Comparison of ENCODE assay signal across 26 cellular contexts in the genomic region with DNA sequence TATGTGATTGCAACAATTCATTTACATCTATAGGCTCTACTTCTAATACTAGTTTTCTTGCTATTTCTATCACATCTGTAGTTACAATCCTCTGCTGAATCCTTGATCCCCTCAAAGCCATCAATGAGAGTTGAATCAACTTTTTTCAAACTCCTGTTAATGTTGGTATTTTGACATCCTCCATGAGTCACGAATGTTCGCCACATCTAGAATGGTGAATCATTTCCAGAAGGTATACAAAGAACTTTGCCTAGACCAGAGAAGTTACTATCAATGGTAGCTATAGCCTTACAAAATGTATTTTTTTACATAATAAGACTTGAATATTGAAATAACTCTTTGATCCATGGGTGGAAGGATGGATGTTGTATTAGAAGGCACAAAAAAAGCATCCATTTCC.
"Had no signal": no experiment of that assay in that cellular context is flagged by ENCODE, and none has a peak within 500 bp of the region (broad histone marks: within the 10 kb centered on the region; RNA-seq: fewer than 3 reads in every experiment).

No MANE protein-coding gene starts in this region.

- H3K4me1 ChIP-seq: adrenal gland, body of pancreas, colonic mucosa, SJCRH30 had no signal

- DNase-seq: activated CD4-positive, alpha-beta T cell treated with anti-CD3 and anti-CD28 coated beads, Interleukin-2, amount 10 ng/mL, durations not matched to agents 7 days and 5 days; activated CD4-positive, alpha-beta T cell treated with anti-CD3 and anti-CD28 coated beads, Interleukin-2, amount 50 U/mL, for 48 hours; activated CD8-positive, alpha-beta T cell treated with anti-CD3 and anti-CD28 coated beads, Interleukin-2, amount 10 ng/mL, durations not matched to agents 7 days and 5 days; activated gamma-delta T cell treated with Interleukin-2 at 50 U/mL for 16 hours; activated naive CD4-positive, alpha-beta T cell treated with anti-CD3 and anti-CD28 coated beads for 36 hours; activated T-cell treated with anti-CD3 and anti-CD28 coated beads, Interleukin-2, amount 50 U/mL, for 24 hours; adrenal gland; body of pancreas; central memory CD4-positive, alpha-beta T cell; colonic mucosa; Karpas-422; MM.1S; NCI-H1048; NCI-H1105 treated with DMSO at 0.1 percent for 48 hours; NCI-H1436 treated with DMSO at 0.1 percent for 48 hours; NCI-H1694 treated with DMSO at 0.1 percent for 48 hours; NCI-H2029; NCI-H345; NCI-H524 treated with DMSO at 0.1 percent for 48 hours; NK-92 treated with Interleukin-12 subunit alpha and Interleukin-12 subunit beta, amount 100 ng/mL, for 24 hours; PC-9; SHP77; SJCRH30; T1000 had no signal

- H3K27ac ChIP-seq: adrenal gland, body of pancreas, colonic mucosa, PC-9, SJCRH30, SK-N-MC had no signal

- H3K36me3 ChIP-seq: adrenal gland, colonic mucosa, SJCRH30 had no signal

- ATAC-seq: activated CD8-positive, alpha-beta T cell treated with anti-CD3 and anti-CD28 coated beads, Interleukin-2, amount 10 ng/mL, durations not matched to agents 7 days and 5 days; activated naive CD4-positive, alpha-beta T cell treated with anti-CD3 and anti-CD28 coated beads, Interleukin-2, amount 50 U/mL, for 72 hours; body of pancreas had no signal

- H3K4me3 ChIP-seq: adrenal gland, body of pancreas, colonic mucosa, PC-9, SJCRH30, SK-N-MC had no signal

- H3K27me3 ChIP-seq: adrenal gland, body of pancreas, colonic mucosa, SJCRH30 had no signal

- H3K9me3 ChIP-seq: adrenal gland, body of pancreas, colonic mucosa, SJCRH30 had no signal
